ENCODE assay signal across 29 cellular contexts in the genomic region with DNA sequence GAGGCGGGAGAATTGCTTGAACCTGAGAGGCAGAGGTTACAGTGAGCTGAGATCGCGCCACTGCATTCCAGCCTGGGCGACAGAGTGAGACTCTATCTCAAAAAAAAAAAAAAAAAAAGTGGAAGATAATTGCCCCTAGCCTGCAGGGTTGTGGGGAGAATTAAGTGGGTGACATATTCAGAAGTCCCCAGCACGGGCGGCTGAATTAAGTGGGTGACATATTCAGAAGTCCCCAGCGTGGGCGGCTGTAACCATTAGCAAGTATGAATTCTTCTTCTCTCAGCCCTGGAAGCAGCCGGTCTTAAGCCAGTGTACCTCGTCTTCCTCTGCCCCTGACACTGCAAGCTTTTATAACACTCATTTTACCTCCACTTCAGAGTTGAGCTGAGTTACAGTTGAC.
"Had no signal": no experiment of that assay in that cellular context is flagged by ENCODE, and none has a peak within 500 bp of the region (broad histone marks: within the 10 kb centered on the region; RNA-seq: fewer than 3 reads in every experiment).

No MANE protein-coding gene starts in this region.

- FAIRE-seq: endometrium, islet of Langerhans had no signal

- H3K27me3 ChIP-seq: left lung, ovary, tibial nerve, upper lobe of right lung, uterus had no signal

- H3K4me3 ChIP-seq: esophagus squamous epithelium, heart right ventricle, left lung, mucosa of descending colon, ovary, psoas muscle, skin epidermis, spleen, thoracic aorta, tibial nerve, upper lobe of right lung, uterus had no signal

- H3K27ac ChIP-seq: left lung, ovary, psoas muscle, spleen, thoracic aorta, tibial nerve, upper lobe of right lung, uterus had no signal

- H3K36me3 Mint-ChIP-seq: naive B cell; stimulated activated naive B cell treated with anti-CD40 and anti-IgM and Interleukin-4, amounts not matched to agents 10 μg/mL and 1 μg/mL and 100 μg/mL, for 72 hours had no signal

- ATAC-seq: effector memory CD8-positive, alpha-beta T cell; heart right ventricle; left cardiac atrium; left lung; mucosa of descending colon; psoas muscle; right cardiac atrium; stimulated activated naive B cell treated with anti-CD40 and anti-IgM and Interleukin-4, amounts not matched to agents 10 μg/mL and 1 μg/mL and 100 μg/mL, for 72 hours had no signal

- H3K27ac Mint-ChIP-seq: effector memory CD8-positive, alpha-beta T cell; nephron progenitor cell; stimulated activated naive B cell treated with anti-CD40 and anti-IgM and Interleukin-4, amounts not matched to agents 10 μg/mL and 1 μg/mL and 100 μg/mL, for 72 hours; stimulated activated naive CD8-positive, alpha-beta T cell treated with anti-CD3 and anti-CD28 coated beads, Interleukin-15, Interleukin-2, amounts not matched to agents 100 ng/mL and 50 ng/mL, for 24 hours had no signal

- DNase-seq: cortex of kidney; effector memory CD8-positive, alpha-beta T cell; erythroblast; esophagus squamous epithelium; foreskin melanocyte; glutamatergic neuron; heart right ventricle; hippocampal formation; left cardiac atrium; left lung; mammary epithelial cell; mucosa of descending colon; naive B cell; nephron progenitor cell; occipital lobe; ovary; psoas muscle; stimulated activated CD4-positive, alpha-beta T cell treated with anti-CD3 and anti-CD28 coated beads, Interleukin-2, amount 100 ng/mL, for 48 hours; stimulated activated naive B cell treated with anti-CD40 and anti-IgM and Interleukin-4, amounts not matched to agents 10 μg/mL and 1 μg/mL and 100 μg/mL, for 72 hours; upper lobe of right lung; uterus had no signal

- H3K4me1 ChIP-seq: psoas muscle, spleen, upper lobe of right lung, uterus had no signal

- H3K4me3 Mint-ChIP-seq: effector memory CD8-positive, alpha-beta T cell; nephron progenitor cell; stimulated activated naive B cell treated with anti-CD40 and anti-IgM and Interleukin-4, amounts not matched to agents 10 μg/mL and 1 μg/mL and 100 μg/mL, for 72 hours; stimulated activated naive CD8-positive, alpha-beta T cell treated with anti-CD3 and anti-CD28 coated beads, Interleukin-15, Interleukin-2, amounts not matched to agents 100 ng/mL and 50 ng/mL, for 24 hours had no signal

- H3K9me3 Mint-ChIP-seq: effector memory CD8-positive, alpha-beta T cell; naive B cell; nephron progenitor cell; stimulated activated naive B cell treated with anti-CD40 and anti-IgM and Interleukin-4, amounts not matched to agents 10 μg/mL and 1 μg/mL and 100 μg/mL, for 72 hours; stimulated activated naive CD8-positive, alpha-beta T cell treated with anti-CD3 and anti-CD28 coated beads, Interleukin-15, Interleukin-2, amounts not matched to agents 100 ng/mL and 50 ng/mL, for 24 hours had no signal

- H3K36me3 ChIP-seq: esophagus squamous epithelium, left lung, ovary, spleen, thoracic aorta, tibial nerve, upper lobe of right lung, uterus had no signal

- H3K9me3 ChIP-seq: esophagus squamous epithelium, heart right ventricle, left lung, mucosa of descending colon, ovary, psoas muscle, spleen, thoracic aorta, tibial nerve, upper lobe of right lung, uterus had no signal
